In genomic region chr18:63443820-63444219, GRCh38 we compare ENCODE assay signal across 19 cellular contexts. TPM values are rescaled to one million over a fixed set of nuclear protein-coding genes. Genes with fewer than 3 reads are reported as not detected.
"Had no signal": no experiment of that assay in that cellular context is flagged by ENCODE, and none has a peak within 500 bp of the region (broad histone marks: within the 10 kb centered on the region; RNA-seq: fewer than 3 reads in every experiment).

No MANE protein-coding gene starts in this region.

- H3K27me3 ChIP-seq: dorsolateral prefrontal cortex, gastrocnemius medialis, heart right ventricle, ovary, stomach, thyroid gland, uterus had no signal

- H3K27ac ChIP-seq: dorsolateral prefrontal cortex, heart right ventricle, ovary, stomach, thyroid gland had no signal

- H3K4me3 ChIP-seq: dorsolateral prefrontal cortex, gastrocnemius medialis, heart right ventricle, ovary, stomach, thyroid gland, uterus had no signal

- H3K9me3 ChIP-seq: gastrocnemius medialis, heart right ventricle, ovary, stomach, thyroid gland, uterus had no signal

- H3K9me3 Mint-ChIP-seq: brain had no signal

- H3K4me3 Mint-ChIP-seq: brain had no signal

- H3K36me3 ChIP-seq: gastrocnemius medialis, heart right ventricle, ovary, stomach, thyroid gland, uterus had no signal

- FAIRE-seq: endometrium, kidney had no signal

- DNase-seq: activated CD8-positive, alpha-beta memory T cell treated with anti-CD3 and anti-CD28 coated beads, Interleukin-2, amount 50 U/mL, for 4 hours; activated naive CD4-positive, alpha-beta T cell treated with Interleukin-2 at 50 U/mL for 16 hours; dorsolateral prefrontal cortex; heart right ventricle; kidney; left ventricle myocardium superior; ovary; stimulated activated CD4-positive, alpha-beta T cell treated with anti-CD3 and anti-CD28 coated beads, Interleukin-4, amount 100 ng/mL, for 4 hours; stomach; T-helper 2 cell; thyroid gland; uterus had no signal

- H3K27ac Mint-ChIP-seq: brain had no signal

- H3K36me3 Mint-ChIP-seq: brain had no signal

RNA-seq across cellular contexts. Expression of gene SERPINB5, which starts 32.9 kb away (rescaled TPM):
- total RNA-seq: chondrocyte, dorsolateral prefrontal cortex, fibroblast of lung, gastrocnemius medialis, heart right ventricle, kidney, left ventricle myocardium superior, mesenteric fat pad, thyroid gland had no signal
- polyA plus RNA-seq: neural cell had no signal
